9 cellular contexts compared by ENCODE assay signal in the genomic region with DNA sequence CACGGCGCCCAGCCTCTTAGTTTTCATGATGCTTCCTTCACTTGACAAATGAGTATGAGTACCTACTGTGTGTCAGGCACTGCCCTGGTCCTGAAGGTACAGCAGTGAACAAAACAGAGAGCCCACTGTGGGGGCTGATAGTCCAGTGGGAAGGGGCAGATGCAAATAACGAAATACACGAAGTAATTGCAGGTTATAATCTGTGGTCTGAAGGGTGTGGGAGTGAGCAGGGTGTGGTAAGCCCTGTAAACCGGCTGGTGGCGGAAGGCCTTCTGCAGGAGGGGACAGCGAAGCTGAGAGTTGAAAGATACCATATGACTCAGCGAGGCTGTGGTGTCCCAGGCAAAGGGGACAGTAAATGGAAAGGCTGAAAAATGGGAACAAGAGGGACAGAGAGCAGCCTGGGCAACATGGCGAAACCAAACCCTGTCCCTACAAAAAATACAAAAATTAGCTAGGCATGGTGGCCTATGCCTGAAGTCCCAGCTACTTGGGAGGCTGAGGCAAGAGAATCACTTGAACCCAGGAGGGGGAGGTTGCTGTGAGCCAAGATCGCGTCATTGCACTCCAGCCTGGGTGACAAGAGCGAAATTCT.
A peak's percentile ranks its signal among the peaks of the same experiment; 100 is the strongest.
DNase-seq lines count a peak whose midpoint lies in the region; ATAC-seq and TF ChIP-seq lines count a peak whose summit lies in the region.
"Had no signal": no experiment of that assay in that cellular context is flagged by ENCODE, and none has a peak within 500 bp of the region (broad histone marks: within the 10 kb centered on the region; RNA-seq: fewer than 3 reads in every experiment).

No MANE protein-coding gene starts in this region.

- H3K9me3 Mint-ChIP-seq in glutamatergic neuron (ENCODE audit: unreplicated experiment): peaks cover 4% of the 10 kb centered on the region
- no peaks in the 10 kb centered on the region for H3K9me3 Mint-ChIP-seq in type B pancreatic cell
- H3K9me3 Mint-ChIP-seq: neural crest cell had no signal

- H3K4me3 Mint-ChIP-seq in glutamatergic neuron (ENCODE audit: unreplicated experiment): no peak overlapping the region
- H3K4me3 Mint-ChIP-seq in type B pancreatic cell: no peak overlapping the region
- H3K4me3 Mint-ChIP-seq: neural crest cell had no signal

- H3K36me3 Mint-ChIP-seq in glutamatergic neuron (ENCODE audit: unreplicated experiment) (no peaks in the 10 kb centered on the region), type B pancreatic cell (no peaks in the 10 kb centered on the region)

- TF ChIP-seq CTCF in glutamatergic neuron (IDR thresholded peaks at IDR 0.05; ENCODE audit: partially characterized antibody, unreplicated experiment) (no peak), type B pancreatic cell (conservative IDR thresholded peaks at IDR 0.05) (no peak)

- ATAC-seq in GM18867 (IDR thresholded peaks at IDR 0.05; ENCODE audit: unreplicated experiment) (peak; percentile 46), HG03378 (IDR thresholded peaks at IDR 0.05; ENCODE audit: unreplicated experiment) (peak; percentile 47)

- H3K27me3 Mint-ChIP-seq in glutamatergic neuron (ENCODE audit: unreplicated experiment): peaks cover 3% of the 10 kb centered on the region
- peaks cover 5% of the 10 kb centered on the region for H3K27me3 Mint-ChIP-seq in type B pancreatic cell

- DNase-seq in AML-193 (lab: John Stamatoyannopoulos, UW) (peak; percentile 59 to 60), glutamatergic neuron (no peak), DMS79 (lab: John Stamatoyannopoulos, UW) (no peak), type B pancreatic cell (ENCODE audit: extremely low spot score, unreplicated experiment) (no peak), ecto neural progenitor cell (ENCODE audit: low spot score) (no peak)
- peak; percentile 50 to 57 for DNase-seq in activated CD4-positive, alpha-beta T cell treated with anti-CD3 and anti-CD28 coated beads, Interleukin-2, amount 50 U/mL, for 48 hours

- H3K4me1 Mint-ChIP-seq in glutamatergic neuron (ENCODE audit: low read depth, unreplicated experiment): no peaks in the 10 kb centered on the region
- H3K4me1 Mint-ChIP-seq in type B pancreatic cell (ENCODE audit: unreplicated experiment): no peaks in the 10 kb centered on the region
- H3K4me1 Mint-ChIP-seq: neural crest cell had no signal

- H3K27ac Mint-ChIP-seq in glutamatergic neuron (ENCODE audit: unreplicated experiment) (no peak overlapping the region), type B pancreatic cell (no peak overlapping the region)

Comparison
In these comparisons a context has a peak if more than half of its experiments do, and no peak if none do; other contexts are left out.
1. DNase-seq: peak in AML-193 (2 of 2) and activated CD4-positive, alpha-beta T cell treated with anti-CD3 and anti-CD28 coated beads, Interleukin-2, amount 50 U/mL, for 48 hours (2 of 2); none in glutamatergic neuron (single experiment), DMS79 (single experiment), type B pancreatic cell (single experiment) and ecto neural progenitor cell (single experiment).